Comparison of ENCODE assay signal across 14 cellular contexts in genomic region chr13:45415112-45415511, GRCh38. TPM values are rescaled to one million over a fixed set of nuclear protein-coding genes. Genes with fewer than 3 reads are reported as not detected.
DNase-seq lines count a peak whose midpoint lies in the region; ATAC-seq and TF ChIP-seq lines count a peak whose summit lies in the region.
"Had no signal": no experiment of that assay in that cellular context is flagged by ENCODE, and none has a peak within 500 bp of the region (broad histone marks: within the 10 kb centered on the region; RNA-seq: fewer than 3 reads in every experiment).

No MANE protein-coding gene starts in this region.

- H3K27ac ChIP-seq in CD8-positive, alpha-beta T cell (ENCODE audit: low read depth, low read length) = no peak overlapping the region
- H3K27ac ChIP-seq in gastrocnemius medialis = peak overlapping the region; percentile 91 to 99 (median 94)

- peaks cover 46% of the 10 kb centered on the region for H3K4me1 Mint-ChIP-seq in CD8-positive, alpha-beta T cell (ENCODE audit: low read depth)
- peaks cover 25% of the 10 kb centered on the region for H3K4me1 Mint-ChIP-seq in activated naive CD8-positive, alpha-beta T cell treated with anti-CD3 and anti-CD28 coated beads for 36 hours
- H3K4me1 Mint-ChIP-seq in immature natural killer cell = peaks cover 24 to 35% of the 10 kb centered on the region in 2 donors

- peaks cover 29% of the 10 kb centered on the region for H3K4me1 ChIP-seq in CD8-positive, alpha-beta T cell (ENCODE audit: insufficient read depth, low read length)
- peaks cover 48 to 56% of the 10 kb centered on the region in 2 donors for H3K4me1 ChIP-seq in gastrocnemius medialis

- CTCF ChIA-PET in CD8-positive, alpha-beta T cell (lab: Charles Lee) = interaction anchor here (0.7 to 2.0 kb wide), 5 partner anchors 10 to 368 kb away, joined by 3 to 6 read pairs (median 4); no protein-coding TSS in a partner anchor

- H3K9me3 ChIP-seq in CD8-positive, alpha-beta T cell (ENCODE audit: low read length) = no peaks in the 10 kb centered on the region
- no peaks in the 10 kb centered on the region for H3K9me3 ChIP-seq in gastrocnemius medialis

- in situ Hi-C loops in gastrocnemius medialis (cut with MboI; ENCODE audit: low sequenced_read_pairs in 4 of 4) = no loop called here

- H3K4me3 Mint-ChIP-seq in CD8-positive, alpha-beta T cell = peak overlapping the region; percentile 15
- H3K4me3 Mint-ChIP-seq in activated naive CD8-positive, alpha-beta T cell treated with anti-CD3 and anti-CD28 coated beads for 36 hours = peak overlapping the region; percentile 22
- peak overlapping the region in 4 of 5 donors; percentile 6 to 49 (median 23) for H3K4me3 Mint-ChIP-seq in immature natural killer cell

- no peak for TF ChIP-seq POLR2A in gastrocnemius medialis (IDR thresholded peaks at IDR 0.05)

- no peaks in the 10 kb centered on the region for H3K27me3 ChIP-seq in CD8-positive, alpha-beta T cell (ENCODE audit: insufficient read depth, low read length)
- no peaks in the 10 kb centered on the region for H3K27me3 ChIP-seq in gastrocnemius medialis

- H3K36me3 Mint-ChIP-seq in CD8-positive, alpha-beta T cell = peaks cover 27% of the 10 kb centered on the region
- H3K36me3 Mint-ChIP-seq in activated naive CD8-positive, alpha-beta T cell treated with anti-CD3 and anti-CD28 coated beads for 36 hours = peaks cover 4% of the 10 kb centered on the region
- peaks cover 6 to 8% (median 7%) of the 10 kb centered on the region in 3 donors for H3K36me3 Mint-ChIP-seq in immature natural killer cell

- H3K27ac Mint-ChIP-seq in CD8-positive, alpha-beta T cell = peak overlapping the region; percentile 28
- H3K27ac Mint-ChIP-seq in activated naive CD8-positive, alpha-beta T cell treated with anti-CD3 and anti-CD28 coated beads for 36 hours = no peak overlapping the region
- peak overlapping the region in 2 of 6 donors; percentile 39 to 40 for H3K27ac Mint-ChIP-seq in immature natural killer cell
- H3K27ac Mint-ChIP-seq: activated naive CD4-positive, alpha-beta T cell treated with anti-CD3 and anti-CD28 coated beads, Interleukin-2, amount 50 U/mL, for 72 hours had no signal

- peaks cover 11% of the 10 kb centered on the region for H3K36me3 ChIP-seq in CD8-positive, alpha-beta T cell (ENCODE audit: insufficient read depth, low read length)
- peaks cover 0 to 6% of the 10 kb centered on the region in 2 donors for H3K36me3 ChIP-seq in gastrocnemius medialis

- no peaks in the 10 kb centered on the region for H3K27me3 Mint-ChIP-seq in CD8-positive, alpha-beta T cell (ENCODE audit: low read depth)
- H3K27me3 Mint-ChIP-seq in activated naive CD8-positive, alpha-beta T cell treated with anti-CD3 and anti-CD28 coated beads for 36 hours = no peaks in the 10 kb centered on the region
- peaks cover 6 to 18% (median 11%) of the 10 kb centered on the region in 3 donors for H3K27me3 Mint-ChIP-seq in immature natural killer cell (ENCODE audit: low read depth in 3 of 3)

- POLR2A ChIA-PET in CD8-positive, alpha-beta T cell (lab: Charles Lee) = interaction anchor here (0.6 to 1.9 kb wide), 2 partner anchors 11 to 82 kb away, joined by 3 to 5 read pairs; no protein-coding TSS in a partner anchor

- intact Hi-C loops in CD8-positive, alpha-beta T cell (cut with DNase I, micrococcal nuclease) = loop anchor here in 1 of 2 experiments (5.0 kb wide), 1 partner anchor 838 kb away; the partner anchor contains the start of gene TSC22D1
- intact Hi-C loops in gastrocnemius medialis (cut with DNase I; ENCODE audit: low total_unique reads) = loop anchor here (2.0 kb wide), 1 partner anchor 74 kb away; the partner anchor contains the start of gene TPT1

- TF ChIP-seq CTCF in CD8-positive, alpha-beta T cell (IDR thresholded peaks at IDR 0.05) = no peak
- TF ChIP-seq CTCF in gastrocnemius medialis (IDR thresholded peaks at IDR 0.05 in 4 of 5, conservative IDR thresholded peaks at IDR 0.05 in 1 of 5) = no peak

- ATAC-seq in CD8-positive, alpha-beta T cell = no peak
- no peak for ATAC-seq in gastrocnemius medialis
- ATAC-seq: activated naive CD4-positive, alpha-beta T cell treated with anti-CD3 and anti-CD28 coated beads, Interleukin-2, amount 50 U/mL, for 72 hours had no signal

- no peak overlapping the region for H3K4me3 ChIP-seq in CD8-positive, alpha-beta T cell (ENCODE audit: low read depth, low read length)
- H3K4me3 ChIP-seq in gastrocnemius medialis = peak overlapping the region; percentile 21 to 50 (median 47)

- no peak for DNase-seq in CD8-positive, alpha-beta T cell
- no peak for DNase-seq in activated naive CD8-positive, alpha-beta T cell treated with anti-CD3 and anti-CD28 coated beads for 36 hours
- DNase-seq in immature natural killer cell (no peak), gastrocnemius medialis (no peak), germinal center (ENCODE audit: low spot score) (no peak), NCI-H1417 (lab: John Stamatoyannopoulos, UW) (no peak), cerebellar nuclear complex (lab: John Stamatoyannopoulos, UW) (no peak), NCI-H226 (no peak)
- DNase-seq: activated CD4-positive, alpha-beta T cell treated with anti-CD3 and anti-CD28 coated beads for 1 hour; DMS79; NCI-H1436; OCI-M1; posterior cingulate gyrus had no signal

- no peaks in the 10 kb centered on the region for H3K9me3 Mint-ChIP-seq in CD8-positive, alpha-beta T cell
- H3K9me3 Mint-ChIP-seq in activated naive CD8-positive, alpha-beta T cell treated with anti-CD3 and anti-CD28 coated beads for 36 hours = no peaks in the 10 kb centered on the region
- H3K9me3 Mint-ChIP-seq in immature natural killer cell = no peaks in the 10 kb centered on the region
- H3K9me3 Mint-ChIP-seq: activated naive CD4-positive, alpha-beta T cell treated with anti-CD3 and anti-CD28 coated beads, Interleukin-2, amount 50 U/mL, for 72 hours had no signal

RNA-seq across cellular contexts. Expression of gene SLC25A30, which starts 3.1 kb away (rescaled TPM):
- total RNA-seq in CD8-positive, alpha-beta T cell = 10 to 100 TPM; 37.7 to 40.5 TPM
- 10 to 100 TPM; 21.7 to 22.0 TPM for total RNA-seq in activated naive CD8-positive, alpha-beta T cell treated with anti-CD3 and anti-CD28 coated beads for 36 hours
- 1 to 10 TPM in 2 of 3 donors, under 1 TPM in 1; 0.77 to 2.0 (median 1.5) TPM for polyA plus RNA-seq in immature natural killer cell
- total RNA-seq in gastrocnemius medialis = 10 to 100 TPM in 3 of 4 donors, 1 to 10 TPM in 1; 4.2 to 27.1 (median 14.6) TPM

RNA-seq across cellular contexts. Expression of gene COG3, which starts 49.6 kb away (rescaled TPM):
- 10 to 100 TPM; 45.9 to 47.6 TPM for total RNA-seq in CD8-positive, alpha-beta T cell
- 10 to 100 TPM; 17.1 to 17.4 TPM for total RNA-seq in activated naive CD8-positive, alpha-beta T cell treated with anti-CD3 and anti-CD28 coated beads for 36 hours
- polyA plus RNA-seq in immature natural killer cell = 10 to 100 TPM; 25.5 to 48.2 (median 27.8) TPM
- 10 to 100 TPM; 10.4 to 20.3 (median 17.8) TPM for total RNA-seq in gastrocnemius medialis
